Comparison of ENCODE assay signal across 11 cellular contexts in the genomic region with DNA sequence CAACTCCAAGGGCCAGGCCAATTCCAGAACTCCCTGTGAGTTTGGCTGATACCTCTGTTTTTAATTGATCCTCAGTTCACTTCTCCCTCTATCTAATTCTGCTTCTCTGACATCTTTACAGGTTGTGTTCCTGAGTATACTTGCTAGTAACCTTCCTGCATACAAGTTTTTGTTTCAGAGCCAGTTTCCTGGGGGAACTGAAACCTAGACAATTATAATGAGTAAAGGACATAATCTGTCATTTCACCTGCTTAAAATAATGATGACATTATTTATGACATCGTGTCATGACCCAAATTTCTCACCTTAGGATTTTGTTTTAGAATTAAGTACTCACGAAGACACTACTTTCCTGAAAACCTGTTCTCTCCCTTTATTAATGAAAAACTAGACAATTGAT. TPM values are rescaled to one million over a fixed set of nuclear protein-coding genes. Genes with fewer than 3 reads are reported as not detected.
A peak's percentile ranks its signal among the peaks of the same experiment; 100 is the strongest.
DNase-seq lines count a peak whose midpoint lies in the region; ATAC-seq and TF ChIP-seq lines count a peak whose summit lies in the region.
"Had no signal": no experiment of that assay in that cellular context is flagged by ENCODE, and none has a peak within 500 bp of the region (broad histone marks: within the 10 kb centered on the region; RNA-seq: fewer than 3 reads in every experiment).

No MANE protein-coding gene starts in this region.

- H3K9ac ChIP-seq in mucosa of rectum (ENCODE audit: low read depth in 1 of 2, low read length in 2 of 2) = no peak overlapping the region

- H3K36me3 ChIP-seq in mucosa of rectum (ENCODE audit: control insufficient read depth in 2 of 2, insufficient read depth in 2 of 2, low read length in 2 of 2) = no peaks in the 10 kb centered on the region
- H3K36me3 ChIP-seq: breast epithelium had no signal

- intact Hi-C loops in natural killer cell (cut with micrococcal nuclease) = no loop called here

- H3K27me3 Mint-ChIP-seq in natural killer cell (ENCODE audit: low read depth in 2 of 2) = peaks cover 0 to 6% of the 10 kb centered on the region in 2 donors

- H3K27me3 ChIP-seq in mucosa of rectum (ENCODE audit: control insufficient read depth in 2 of 2, insufficient read depth in 2 of 2, low read length in 2 of 2) = no peaks in the 10 kb centered on the region
- H3K27me3 ChIP-seq: breast epithelium had no signal

- H3K9me3 ChIP-seq in mucosa of rectum (ENCODE audit: control insufficient read depth in 2 of 2, low read length in 2 of 2) = no peaks in the 10 kb centered on the region
- H3K9me3 ChIP-seq: breast epithelium had no signal

- no peak overlapping the region for H3K4me3 ChIP-seq in mucosa of rectum (ENCODE audit: low read length in 2 of 2)
- H3K4me3 ChIP-seq: breast epithelium, K562 had no signal

- H3K4me1 ChIP-seq in mucosa of rectum (ENCODE audit: control insufficient read depth in 2 of 2, insufficient read depth in 2 of 2, low read length in 2 of 2) = peaks cover 0 to 2% of the 10 kb centered on the region in 2 donors
- H3K4me1 ChIP-seq: breast epithelium had no signal

- H3K4me1 Mint-ChIP-seq in natural killer cell = no peaks in the 10 kb centered on the region

- ATAC-seq in GM18873 (IDR thresholded peaks at IDR 0.05; ENCODE audit: low FRiP score, unreplicated experiment) (peak; percentile 56), GM21737 (IDR thresholded peaks at IDR 0.05; ENCODE audit: unreplicated experiment) (peak; percentile 64), HG03439 (IDR thresholded peaks at IDR 0.05; ENCODE audit: unreplicated experiment) (peak; percentile 52), natural killer cell (no peak)
- ATAC-seq: K562 had no signal

- no peaks in the 10 kb centered on the region for H3K9me3 Mint-ChIP-seq in natural killer cell

- no peak for DNase-seq in natural killer cell
- no peak for DNase-seq in SW 1271 (lab: John Stamatoyannopoulos, UW)
- no peak for DNase-seq in activated CD4-positive, alpha-beta T cell treated with anti-CD3 and anti-CD28 coated beads for 4 hours
- DNase-seq: activated CD4-positive, alpha-beta T cell treated with anti-CD3 and anti-CD28 coated beads, Interleukin-2, amount 50 U/mL, for 4 hours; NK-92 treated with Interleukin-12 subunit alpha and Interleukin-12 subunit beta, amount 100 ng/mL, for 24 hours had no signal

- peak overlapping the region; percentile 30 to 46 for H3K27ac ChIP-seq in mucosa of rectum (ENCODE audit: low read depth in 2 of 2, low read length in 2 of 2)
- H3K27ac ChIP-seq: breast epithelium had no signal

- no peak for TF ChIP-seq CTCF in natural killer cell (IDR thresholded peaks at IDR 0.05)

- no peaks in the 10 kb centered on the region for H3K36me3 Mint-ChIP-seq in natural killer cell

- no peak overlapping the region for H3K4me3 Mint-ChIP-seq in natural killer cell

- H3K27ac Mint-ChIP-seq in natural killer cell = no peak overlapping the region

RNA-seq across cellular contexts. Expression of a gene that starts 12.5 kb away (rescaled TPM):
- 100 to 1,000 TPM; 119 to 155 (median 147) TPM for total RNA-seq in natural killer cell

Comparison
In these comparisons a context has a peak if more than half of its experiments do, and no peak if none do; other contexts are left out.
1. ATAC-seq: peak in GM18873 (single experiment), GM21737 (single experiment) and HG03439 (single experiment); none in natural killer cell (0 of 3).